13 cellular contexts compared by ENCODE assay signal in genomic region chr2:148982282-148982681, GRCh38. TPM values are rescaled to one million over a fixed set of nuclear protein-coding genes. Genes with fewer than 3 reads are reported as not detected.
DNase-seq lines count a peak whose midpoint lies in the region; ATAC-seq and TF ChIP-seq lines count a peak whose summit lies in the region.
"Had no signal": no experiment of that assay in that cellular context is flagged by ENCODE, and none has a peak within 500 bp of the region (broad histone marks: within the 10 kb centered on the region; RNA-seq: fewer than 3 reads in every experiment).

No MANE protein-coding gene starts in this region.

- H3K36me3 Mint-ChIP-seq in T-helper 17 cell (ENCODE audit: low read depth) (peaks cover 15% of the 10 kb centered on the region), natural killer cell (no peaks in the 10 kb centered on the region)

- peak; percentile 14 for DNase-seq in H4 (ENCODE audit: low spot score)
- DNase-seq in T-helper 17 cell, result no peak
- DNase-seq in renal cortical epithelial cell (ENCODE audit: low read depth), result peak; percentile 7
- no peak for DNase-seq in activated naive CD4-positive, alpha-beta T cell treated with anti-CD3 and anti-CD28 coated beads, Interleukin-2, amount 50 U/mL, for 16 hours
- no peak for DNase-seq in natural killer cell
- DNase-seq in ovary, result no peak
- DNase-seq: CD4-positive, alpha-beta T cell; DND-41; NCI-H2029; NCI-H526 treated with DMSO at 0.1 percent for 48 hours had no signal

- TF ChIP-seq EP300 in ovary (IDR thresholded peaks at IDR 0.05), result no peak

- H3K36me3 ChIP-seq in ovary, result no peaks in the 10 kb centered on the region

- H3K27me3 Mint-ChIP-seq in T-helper 17 cell (no peaks in the 10 kb centered on the region), natural killer cell (ENCODE audit: low read depth in 2 of 2) (no peaks in the 10 kb centered on the region)
- H3K27me3 Mint-ChIP-seq: CD4-positive, alpha-beta T cell had no signal

- H3K27me3 ChIP-seq in ovary, result no peaks in the 10 kb centered on the region

- 91 to 95% (median 94%) methylated on average over 5 of the region's 5 CpGs for WGBS in ovary, 3 donors

- intact Hi-C loops in natural killer cell (cut with micrococcal nuclease) (no loop called here), ovary (cut with DNase I) (no loop called here)

- H3K9me3 Mint-ChIP-seq in natural killer cell, result no peaks in the 10 kb centered on the region
- H3K9me3 Mint-ChIP-seq: CD4-positive, alpha-beta T cell had no signal

- TF ChIP-seq CTCF in natural killer cell (IDR thresholded peaks at IDR 0.05) (no peak), ovary (IDR thresholded peaks at IDR 0.05) (no peak)

- H3K4me3 ChIP-seq in ovary, result no peak overlapping the region

- peaks cover 9% of the 10 kb centered on the region for H3K4me1 Mint-ChIP-seq in T-helper 17 cell
- H3K4me1 Mint-ChIP-seq in natural killer cell, result no peaks in the 10 kb centered on the region

- peaks cover 3% of the 10 kb centered on the region for H3K4me1 ChIP-seq in ovary (ENCODE audit: insufficient read depth)

- peak overlapping the region; percentile 51 for H3K27ac ChIP-seq in cingulate gyrus (ENCODE audit: low read depth, low read length)
- no peak overlapping the region for H3K27ac ChIP-seq in ovary
- H3K27ac ChIP-seq: RWPE1 had no signal

- peak overlapping the region; percentile 29 for H3K27ac Mint-ChIP-seq in T-helper 17 cell
- no peak overlapping the region for H3K27ac Mint-ChIP-seq in natural killer cell
- H3K27ac Mint-ChIP-seq: CD4-positive, alpha-beta T cell had no signal

- H3K4me3 Mint-ChIP-seq in T-helper 17 cell (no peak overlapping the region), natural killer cell (no peak overlapping the region)
- H3K4me3 Mint-ChIP-seq: CD4-positive, alpha-beta T cell had no signal

- no peaks in the 10 kb centered on the region for H3K9me3 ChIP-seq in T-helper 17 cell (ENCODE audit: control insufficient read depth, low read length, poor library complexity, severe bottlenecking)
- no peaks in the 10 kb centered on the region for H3K9me3 ChIP-seq in ovary

- TF ChIP-seq POLR2A in ovary (IDR thresholded peaks at IDR 0.05), result no peak

- ATAC-seq in T-helper 17 cell, result no peak
- ATAC-seq in GM19023 (IDR thresholded peaks at IDR 0.05; ENCODE audit: unreplicated experiment), result no peak
- ATAC-seq in natural killer cell, result no peak

RNA-seq across cellular contexts. Expression of gene LYPD6B, which starts 56.2 kb away (rescaled TPM):
- 112 and 133 TPM in 2 replicates for total RNA-seq in H4 (2014; rRNA removed; shearing (Covaris generic))
- total RNA-seq in T-helper 17 cell (1 to 10 TPM in 1 of 2 donors, not detected in 1; 1.4 TPM), renal cortical epithelial cell (0.15 and 0.17 TPM in 2 replicates), natural killer cell (not detected), ovary (10 to 100 TPM in 1 of 7 donors, 1 to 10 TPM in 3, under 1 TPM in 1, not detected in 2; 0.72 to 17.0 (median 1.7) TPM)
- polyA plus RNA-seq in ovary, result under 1 TPM; 0.17 to 0.33 TPM
- total RNA-seq: CD4-positive, alpha-beta T cell had no signal

Comparison
In these comparisons a context has a peak if more than half of its experiments do, and no peak if none do; other contexts are left out.
1. DNase-seq: peak in H4 (single experiment) and renal cortical epithelial cell (single experiment); none in T-helper 17 cell (0 of 3), activated naive CD4-positive, alpha-beta T cell treated with anti-CD3 and anti-CD28 coated beads, Interleukin-2, amount 50 U/mL, for 16 hours (single experiment), natural killer cell (single experiment) and ovary (0 of 5).